15 cellular contexts compared by ENCODE assay signal in genomic region chr10:123359539-123359938, GRCh38.
"Had no signal": no experiment of that assay in that cellular context is flagged by ENCODE, and none has a peak within 500 bp of the region (broad histone marks: within the 10 kb centered on the region; RNA-seq: fewer than 3 reads in every experiment).

No MANE protein-coding gene starts in this region.

- DNase-seq: activated CD4-positive, alpha-beta memory T cell treated with anti-CD3 and anti-CD28 coated beads for 36 hours; activated gamma-delta T cell treated with Interleukin-2 at 50 U/mL for 16 hours; activated naive CD8-positive, alpha-beta T cell treated with anti-CD3 and anti-CD28 coated beads for 36 hours; activated T-cell treated with anti-CD3 and anti-CD28 coated beads, Interleukin-2, amount 50 U/mL, for 72 hours; aorta; esophagus squamous epithelium; foreskin fibroblast; mucosa of descending colon; naive thymus-derived CD8-positive, alpha-beta T cell; retina; stimulated activated CD4-positive, alpha-beta T cell treated with anti-CD3 and anti-CD28 coated beads, Interleukin-15, amount 100 ng/mL, for 24 hours; stimulated activated CD4-positive, alpha-beta T cell treated with anti-CD3 and anti-CD28 coated beads, Interleukin-4, amount 100 ng/mL, for 4 hours; stomach had no signal

- H3K27me3 ChIP-seq: esophagus squamous epithelium had no signal

- ATAC-seq: activated T-cell treated with anti-CD3 and anti-CD28 coated beads, Interleukin-2, amount 50 U/mL, for 72 hours; mucosa of descending colon; naive thymus-derived CD8-positive, alpha-beta T cell had no signal

- H3K36me3 ChIP-seq: esophagus squamous epithelium, neutrophil, thoracic aorta had no signal

- H3K4me3 ChIP-seq: esophagus squamous epithelium, mucosa of descending colon, stomach, thoracic aorta had no signal

- H3K27ac ChIP-seq: esophagus squamous epithelium, neutrophil, stomach, thoracic aorta had no signal

- H3K4me1 ChIP-seq: stomach had no signal

- H3K9me3 ChIP-seq: esophagus squamous epithelium, mucosa of descending colon, neutrophil, stomach, thoracic aorta had no signal
